Comparison of ENCODE assay signal across 17 cellular contexts in genomic region chr17:74771319-74771914, GRCh38. TPM values are rescaled to one million over a fixed set of nuclear protein-coding genes. Genes with fewer than 3 reads are reported as not detected.
DNase-seq lines count a peak whose midpoint lies in the region; ATAC-seq and TF ChIP-seq lines count a peak whose summit lies in the region.
"Had no signal": no experiment of that assay in that cellular context is flagged by ENCODE, and none has a peak within 500 bp of the region (broad histone marks: within the 10 kb centered on the region; RNA-seq: fewer than 3 reads in every experiment).

No MANE protein-coding gene starts in this region.

- CTCF ChIA-PET in Calu3 (lab: Charles Lee): interaction anchor here (0.6 to 2.8 kb wide), 11 partner anchors 9 to 114 kb away, joined by 3 to 38 read pairs (median 3); partner anchors contain the start of gene RAB37
- CTCF ChIA-PET in activated CD8-positive, alpha-beta T cell treated with anti-CD3 and anti-CD28 coated beads, Interleukin-2, amount 10 ng/mL, durations not matched to agents 7 days and 5 days (lab: Charles Lee): interaction anchor here (0.6 to 3.8 kb wide), 15 partner anchors 8 to 187 kb away, joined by 3 to 47 read pairs (median 9); partner anchors contain the start of gene RAB37

- POLR2A ChIA-PET in activated CD8-positive, alpha-beta T cell treated with anti-CD3 and anti-CD28 coated beads, Interleukin-2, amount 10 ng/mL, durations not matched to agents 7 days and 5 days (lab: Charles Lee): interaction anchor here (1.0 to 3.2 kb wide), 7 partner anchors 12 to 114 kb away, joined by 3 to 19 read pairs (median 4); partner anchors contain the start of gene FDXR

- ATAC-seq in CD4-positive, CD25-positive, alpha-beta regulatory T cell (ENCODE audit: low read depth in 2 of 2): no peak
- ATAC-seq in activated CD8-positive, alpha-beta T cell treated with anti-CD3 and anti-CD28 coated beads, Interleukin-2, amount 10 ng/mL, durations not matched to agents 7 days and 5 days: no peak
- no peak for ATAC-seq in GM18909 (IDR thresholded peaks at IDR 0.05; ENCODE audit: poor library complexity, unreplicated experiment)
- no peak for ATAC-seq in stimulated activated naive CD8-positive, alpha-beta T cell treated with anti-CD3 and anti-CD28 coated beads, Interleukin-15, Interleukin-2, amounts not matched to agents 100 U/mL and 50 U/mL, for 24 hours

- no TSS peak for BruUV-seq in Calu3 (replicated peaks; lab: Mats Ljungman, UMichigan)

- H3K9me3 ChIP-seq in CD4-positive, CD25-positive, alpha-beta regulatory T cell (ENCODE audit: control insufficient read depth in 2 of 2, low read length in 2 of 2): no peaks in the 10 kb centered on the region
- H3K9me3 ChIP-seq: BE2C had no signal

- TF ChIP-seq CTCF in Calu3 (IDR thresholded peaks at IDR 0.05; ENCODE audit: unreplicated experiment): no peak
- no peak for TF ChIP-seq CTCF in nephron progenitor cell (IDR thresholded peaks at IDR 0.05)

- H3K4me1 ChIP-seq in CD4-positive, CD25-positive, alpha-beta regulatory T cell (ENCODE audit: control insufficient read depth, insufficient read depth, low read length, poor library complexity, severe bottlenecking): peaks cover 19% of the 10 kb centered on the region

- peak overlapping the region; percentile 28 for H3K27ac ChIP-seq in CD4-positive, CD25-positive, alpha-beta regulatory T cell (ENCODE audit: insufficient read depth, low read length, poor library complexity, severe bottlenecking)

- H3K36me3 ChIP-seq in CD4-positive, CD25-positive, alpha-beta regulatory T cell (ENCODE audit: control insufficient read depth, insufficient read depth, low read length): peaks cover 62% of the 10 kb centered on the region

- H3K27me3 Mint-ChIP-seq in CD4-positive, CD25-positive, alpha-beta regulatory T cell: no peaks in the 10 kb centered on the region
- H3K27me3 Mint-ChIP-seq in Calu3 (ENCODE audit: unreplicated experiment) (no peaks in the 10 kb centered on the region), nephron progenitor cell (ENCODE audit: low read depth, poor library complexity) (no peaks in the 10 kb centered on the region)
- no peaks in the 10 kb centered on the region for H3K27me3 Mint-ChIP-seq in activated CD8-positive, alpha-beta T cell treated with anti-CD3 and anti-CD28 coated beads, Interleukin-2, amount 10 ng/mL, durations not matched to agents 7 days and 5 days (ENCODE audit: low read depth)

- H3K27ac Mint-ChIP-seq in CD4-positive, CD25-positive, alpha-beta regulatory T cell: peak overlapping the region in 2 of 3 donors; percentile 5 to 58
- H3K27ac Mint-ChIP-seq in Calu3 (ENCODE audit: unreplicated experiment): peak overlapping the region; percentile 67
- peak overlapping the region; percentile 46 for H3K27ac Mint-ChIP-seq in activated CD8-positive, alpha-beta T cell treated with anti-CD3 and anti-CD28 coated beads, Interleukin-2, amount 10 ng/mL, durations not matched to agents 7 days and 5 days
- peak overlapping the region; percentile 25 for H3K27ac Mint-ChIP-seq in nephron progenitor cell

- peak overlapping the region in 1 of 4 donors; percentile 44 for H3K4me3 Mint-ChIP-seq in CD4-positive, CD25-positive, alpha-beta regulatory T cell
- H3K4me3 Mint-ChIP-seq in Calu3 (ENCODE audit: low read depth, unreplicated experiment): no peak overlapping the region
- no peak overlapping the region for H3K4me3 Mint-ChIP-seq in activated CD8-positive, alpha-beta T cell treated with anti-CD3 and anti-CD28 coated beads, Interleukin-2, amount 10 ng/mL, durations not matched to agents 7 days and 5 days
- H3K4me3 Mint-ChIP-seq in nephron progenitor cell: no peak overlapping the region

- H3K27me3 ChIP-seq in CD4-positive, CD25-positive, alpha-beta regulatory T cell (ENCODE audit: control insufficient read depth, insufficient read depth, low read length): no peaks in the 10 kb centered on the region
- H3K27me3 ChIP-seq: BE2C had no signal

- DNase-seq in CD4-positive, CD25-positive, alpha-beta regulatory T cell: no peak
- no peak for DNase-seq in Calu3
- no peak for DNase-seq in activated CD8-positive, alpha-beta T cell treated with anti-CD3 and anti-CD28 coated beads, Interleukin-2, amount 10 ng/mL, durations not matched to agents 7 days and 5 days
- no peak for DNase-seq in nephron progenitor cell
- DNase-seq in EL: no peak
- no peak for DNase-seq in kidney tubule cell (ENCODE audit: low spot score)
- no peak for DNase-seq in stimulated activated naive CD8-positive, alpha-beta T cell treated with anti-CD3 and anti-CD28 coated beads, Interleukin-15, Interleukin-2, amounts not matched to agents 100 U/mL and 50 U/mL, for 24 hours
- DNase-seq: KG1, NCI-H1048, NCI-H774 had no signal

- H3K9me3 Mint-ChIP-seq in CD4-positive, CD25-positive, alpha-beta regulatory T cell: peaks cover 0 to 2% (median 0%) of the 10 kb centered on the region in 7 donors
- H3K9me3 Mint-ChIP-seq in Calu3 (ENCODE audit: low read depth, unreplicated experiment) (no peaks in the 10 kb centered on the region), nephron progenitor cell (no peaks in the 10 kb centered on the region)
- H3K9me3 Mint-ChIP-seq in activated CD8-positive, alpha-beta T cell treated with anti-CD3 and anti-CD28 coated beads, Interleukin-2, amount 10 ng/mL, durations not matched to agents 7 days and 5 days (ENCODE audit: insufficient read depth): no peaks in the 10 kb centered on the region

- H3K4me1 Mint-ChIP-seq in CD4-positive, CD25-positive, alpha-beta regulatory T cell: peaks cover 4 to 52% (median 25%) of the 10 kb centered on the region in 4 donors
- peaks cover 37% of the 10 kb centered on the region for H3K4me1 Mint-ChIP-seq in Calu3 (ENCODE audit: low read depth, unreplicated experiment)
- H3K4me1 Mint-ChIP-seq in activated CD8-positive, alpha-beta T cell treated with anti-CD3 and anti-CD28 coated beads, Interleukin-2, amount 10 ng/mL, durations not matched to agents 7 days and 5 days (ENCODE audit: low read depth): peaks cover 47% of the 10 kb centered on the region
- peaks cover 33% of the 10 kb centered on the region for H3K4me1 Mint-ChIP-seq in nephron progenitor cell

- intact Hi-C loops in Calu3 (cut with micrococcal nuclease; ENCODE audit: unreplicated experiment): no loop called here

- H3K36me3 Mint-ChIP-seq in CD4-positive, CD25-positive, alpha-beta regulatory T cell: peaks cover 33% of the 10 kb centered on the region
- H3K36me3 Mint-ChIP-seq in Calu3 (ENCODE audit: insufficient read depth, unreplicated experiment) (peaks cover 83% of the 10 kb centered on the region), nephron progenitor cell (ENCODE audit: low read depth) (peaks cover 40% of the 10 kb centered on the region)
- peaks cover 69% of the 10 kb centered on the region for H3K36me3 Mint-ChIP-seq in activated CD8-positive, alpha-beta T cell treated with anti-CD3 and anti-CD28 coated beads, Interleukin-2, amount 10 ng/mL, durations not matched to agents 7 days and 5 days (ENCODE audit: low read depth)

- H3K4me3 ChIP-seq in CD4-positive, CD25-positive, alpha-beta regulatory T cell (ENCODE audit: low read depth, low read length): no peak overlapping the region

RNA-seq across cellular contexts. Expression of gene NAT9, which starts 4.7 kb away (rescaled TPM):
- 35.4 TPM for total RNA-seq in CD4-positive, CD25-positive, alpha-beta regulatory T cell
- 10 to 100 TPM; 16.2 to 22.0 (median 17.7) TPM for polyA plus RNA-seq in CD4-positive, CD25-positive, alpha-beta regulatory T cell
- total RNA-seq in Calu3 (2022): 66.5 and 74.7 TPM in 2 replicates
- total RNA-seq in activated CD8-positive, alpha-beta T cell treated with anti-CD3 and anti-CD28 coated beads, Interleukin-2, amount 10 ng/mL, durations not matched to agents 7 days and 5 days: 10 to 100 TPM; 28.3 to 30.7 TPM

RNA-seq across cellular contexts. Expression of gene NHERF1, which starts 23.0 kb away (rescaled TPM):
- 177 TPM for total RNA-seq in CD4-positive, CD25-positive, alpha-beta regulatory T cell
- polyA plus RNA-seq in CD4-positive, CD25-positive, alpha-beta regulatory T cell: 100 to 1,000 TPM; 373 to 453 (median 405) TPM
- total RNA-seq in Calu3 (2022): 114 and 143 TPM in 2 replicates
- 100 to 1,000 TPM; 286 to 296 TPM for total RNA-seq in activated CD8-positive, alpha-beta T cell treated with anti-CD3 and anti-CD28 coated beads, Interleukin-2, amount 10 ng/mL, durations not matched to agents 7 days and 5 days

RNA-seq across cellular contexts. Expression of gene RAB37, which starts 34.4 kb away (rescaled TPM):
- 85.5 TPM for total RNA-seq in CD4-positive, CD25-positive, alpha-beta regulatory T cell
- 100 to 1,000 TPM in 2 of 4 donors, 10 to 100 TPM in 2; 75.6 to 159 (median 104) TPM for polyA plus RNA-seq in CD4-positive, CD25-positive, alpha-beta regulatory T cell
- total RNA-seq in Calu3 (2022): 0.21 TPM in 1 of 2 replicates, not detected in the other
- 10 to 100 TPM; 19.1 to 19.6 TPM for total RNA-seq in activated CD8-positive, alpha-beta T cell treated with anti-CD3 and anti-CD28 coated beads, Interleukin-2, amount 10 ng/mL, durations not matched to agents 7 days and 5 days
- total RNA-seq: Daoy, M059J had no signal

RNA-seq across cellular contexts. Expression of gene CD300LF, which starts 58.7 kb away (rescaled TPM):
- 0.52 TPM for total RNA-seq in CD4-positive, CD25-positive, alpha-beta regulatory T cell
- under 1 TPM in 2 of 4 donors, not detected in 2; 0.19 to 0.21 TPM for polyA plus RNA-seq in CD4-positive, CD25-positive, alpha-beta regulatory T cell
- not detected in 2 replicates for total RNA-seq in Calu3 (2022)
- total RNA-seq in activated CD8-positive, alpha-beta T cell treated with anti-CD3 and anti-CD28 coated beads, Interleukin-2, amount 10 ng/mL, durations not matched to agents 7 days and 5 days: not detected
- total RNA-seq: Daoy, H1, M059J, NCI-H460, PC-3 had no signal
- polyA plus RNA-seq: H1 had no signal

Comparison
In these comparisons a context has a peak if more than half of its experiments do, and no peak if none do; other contexts are left out.
1. RNA of gene RAB37, which starts 34.4 kb away (total RNA-seq): 85.5 TPM in CD4-positive, CD25-positive, alpha-beta regulatory T cell (single experiment) and 19.1 to 19.6 TPM in activated CD8-positive, alpha-beta T cell treated with anti-CD3 and anti-CD28 coated beads, Interleukin-2, amount 10 ng/mL, durations not matched to agents 7 days and 5 days; 0.21 TPM in Calu3; every median in the first group is over 10 times any median in the second.
2. Peak in every context shown above with its lines, with median percentiles within 50 percentile points of each other: H3K27ac Mint-ChIP-seq.